Comparison of ENCODE assay signal across 1 cellular context in genomic region chr11:86484164-86484794, GRCh38.
TF ChIP-seq lines count a peak whose summit lies in the region.

No MANE protein-coding gene starts in this region.

TF ChIP-seq in HEK293, 187 proteins besides CTCF, POLR2A, EP300 and RAD21 (continued from another document):
- TF ChIP-seq PRDM10 (tag by site-specific recombination; IDR thresholded peaks at IDR 0.05) (peak; percentile 48; the same call in 1 of the 2 replicates), GLIS2 (tag by site-specific recombination; IDR thresholded peaks at IDR 0.05) (peak; percentile 47; the same call in 1 of the 2 replicates), ZNF514 (tag by site-specific recombination; IDR thresholded peaks at IDR 0.05) (no peak), SALL2 (tag by site-specific recombination; IDR thresholded peaks at IDR 0.05; ENCODE audit: borderline replicate concordance) (no peak), SP7 (tag by site-specific recombination; IDR thresholded peaks at IDR 0.05) (peak; percentile 92), KLF10 (tag by site-specific recombination; IDR thresholded peaks at IDR 0.05) (peak; percentile 81), ZNF629 (tag by site-specific recombination; IDR thresholded peaks at IDR 0.05) (peak; percentile 79), ELK4 (IDR thresholded peaks at IDR 0.05; ENCODE audit: borderline replicate concordance, low read depth, low read length) (no peak), ZNF114 (tag by site-specific recombination; IDR thresholded peaks at IDR 0.05) (no peak), ZFHX2 (tag by site-specific recombination; conservative IDR thresholded peaks at IDR 0.05) (peak; percentile 13; the same call in 1 of the 2 replicates), ZNF335 (tag by site-specific recombination; conservative IDR thresholded peaks at IDR 0.05) (no peak), ZXDB (tag by site-specific recombination; IDR thresholded peaks at IDR 0.05) (no peak), ZNF707 (tag by site-specific recombination; IDR thresholded peaks at IDR 0.05) (no peak), ZNF146 (tag by site-specific recombination; IDR thresholded peaks at IDR 0.05) (no peak), INSM2 (tag by site-specific recombination; IDR thresholded peaks at IDR 0.05) (0 out of 2 replicates have a peak, but pooled peaks have one; percentile 59), ZSCAN30 (tag by site-specific recombination; IDR thresholded peaks at IDR 0.05) (no peak), ZNF449 (tag by site-specific recombination; IDR thresholded peaks at IDR 0.05) (no peak), ZBTB10 (tag by site-specific recombination; IDR thresholded peaks at IDR 0.05) (no peak), ZNF843 (tag by site-specific recombination; IDR thresholded peaks at IDR 0.05) (0 out of 2 replicates have a peak, but pooled peaks have one; percentile 40), BCL6B (tag by site-specific recombination; IDR thresholded peaks at IDR 0.05) (peak; percentile 55; the same call in 1 of the 2 replicates), SP3 (tag by site-specific recombination; IDR thresholded peaks at IDR 0.05) (peak; percentile 13; the same call in 1 of the 2 replicates), ZNF48 (tag by site-specific recombination; IDR thresholded peaks at IDR 0.05) (no peak)
TF ChIP-seq in HEK293: peak in this region for 29.
